Comparison of ENCODE assay signal across 9 cellular contexts in the genomic region with DNA sequence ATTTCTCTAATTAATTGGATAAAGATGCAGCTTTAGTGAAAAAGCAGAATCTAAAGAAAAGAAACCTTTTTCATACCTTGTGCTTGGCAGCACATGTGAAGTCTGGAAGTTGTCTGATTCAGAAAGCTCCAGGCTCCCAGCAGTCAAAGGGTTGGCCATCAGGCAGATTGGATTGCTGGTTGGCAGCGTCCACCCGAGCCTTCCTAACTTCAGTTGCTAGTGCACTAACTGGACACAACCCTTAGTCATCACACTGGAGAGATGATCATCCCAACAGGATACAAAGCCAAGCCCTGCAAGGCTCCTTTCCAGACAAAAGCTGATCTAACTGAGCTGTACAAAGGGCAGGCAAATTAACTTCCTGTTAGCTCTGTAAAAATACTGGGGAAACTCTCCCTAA.
A peak's percentile ranks its signal among the peaks of the same experiment; 100 is the strongest.
DNase-seq lines count a peak whose midpoint lies in the region; ATAC-seq and TF ChIP-seq lines count a peak whose summit lies in the region.
"Had no signal": no experiment of that assay in that cellular context is flagged by ENCODE, and none has a peak within 500 bp of the region (broad histone marks: within the 10 kb centered on the region; RNA-seq: fewer than 3 reads in every experiment).

No MANE protein-coding gene starts in this region.

- H3K27ac ChIP-seq in psoas muscle = peak overlapping the region; percentile 18

- DNase-seq in Daoy (ENCODE audit: low read depth) (peak; percentile 71), adipocyte (ENCODE audit: low read depth) (peak; percentile 64), glomerular endothelial cell (ENCODE audit: extremely low read depth, low read depth, low spot score) (peak; percentile 41), psoas muscle (peak; percentile 72 to 86), COLO829 (ENCODE audit: low spot score) (no peak), posterior cingulate gyrus (no peak)
- DNase-seq: SHP77 had no signal

- peak overlapping the region; percentile 79 for H3K9ac ChIP-seq in adipocyte (ENCODE audit: low read length)

- ATAC-seq in psoas muscle = peak; percentile 78 to 87 (median 82)
- no peak for ATAC-seq in GM18511 (IDR thresholded peaks at IDR 0.05; ENCODE audit: unreplicated experiment)
- no peak for ATAC-seq in GM19035 (IDR thresholded peaks at IDR 0.05; ENCODE audit: unreplicated experiment)

- peak overlapping the region; percentile 69 for H3K4me3 ChIP-seq in adipocyte (ENCODE audit: low read length)
- H3K4me3 ChIP-seq in psoas muscle = no peak overlapping the region

- H3K36me3 ChIP-seq in adipocyte (ENCODE audit: control insufficient read depth, insufficient read depth, low read length, severe bottlenecking) = no peaks in the 10 kb centered on the region
- H3K36me3 ChIP-seq in psoas muscle (ENCODE audit: insufficient read depth in 1 of 2, low read depth in 1 of 2) = no peaks in the 10 kb centered on the region

- WGBS in psoas muscle, 3 donors = 0 to 3% (median 0%) methylated on average over 2 of the region's 2 CpGs

- no peaks in the 10 kb centered on the region for H3K9me3 ChIP-seq in adipocyte (ENCODE audit: control insufficient read depth, low read length)
- H3K9me3 ChIP-seq in psoas muscle = no peaks in the 10 kb centered on the region

- peaks cover 40% of the 10 kb centered on the region for H3K4me1 ChIP-seq in adipocyte (ENCODE audit: control insufficient read depth, insufficient read depth, low read length)
- peaks cover 24% of the 10 kb centered on the region for H3K4me1 ChIP-seq in psoas muscle

- H3K27me3 ChIP-seq in adipocyte (replicated peaks; ENCODE audit: control insufficient read depth, insufficient read depth, low read length) = no peaks in the 10 kb centered on the region
- no peaks in the 10 kb centered on the region for H3K27me3 ChIP-seq in psoas muscle (ENCODE audit: insufficient read depth in 3 of 3, low read length in 2 of 3)

- intact Hi-C loops in psoas muscle (cut with DNase I) (no loop called here), posterior cingulate gyrus (cut with DNase I) (no loop called here)

- no peak for TF ChIP-seq CTCF in psoas muscle (IDR thresholded peaks at IDR 0.05)

Comparison
In these comparisons a context has a peak if more than half of its experiments do, and no peak if none do; other contexts are left out.
1. DNase-seq: peak in Daoy (single experiment), adipocyte (single experiment), glomerular endothelial cell (single experiment) and psoas muscle (2 of 2); none in COLO829 (single experiment) and posterior cingulate gyrus (0 of 10).
2. ATAC-seq: peak in psoas muscle (4 of 4); none in GM18511 (single experiment) and GM19035 (single experiment).